ENCODE assay signal across 11 cellular contexts in the genomic region with DNA sequence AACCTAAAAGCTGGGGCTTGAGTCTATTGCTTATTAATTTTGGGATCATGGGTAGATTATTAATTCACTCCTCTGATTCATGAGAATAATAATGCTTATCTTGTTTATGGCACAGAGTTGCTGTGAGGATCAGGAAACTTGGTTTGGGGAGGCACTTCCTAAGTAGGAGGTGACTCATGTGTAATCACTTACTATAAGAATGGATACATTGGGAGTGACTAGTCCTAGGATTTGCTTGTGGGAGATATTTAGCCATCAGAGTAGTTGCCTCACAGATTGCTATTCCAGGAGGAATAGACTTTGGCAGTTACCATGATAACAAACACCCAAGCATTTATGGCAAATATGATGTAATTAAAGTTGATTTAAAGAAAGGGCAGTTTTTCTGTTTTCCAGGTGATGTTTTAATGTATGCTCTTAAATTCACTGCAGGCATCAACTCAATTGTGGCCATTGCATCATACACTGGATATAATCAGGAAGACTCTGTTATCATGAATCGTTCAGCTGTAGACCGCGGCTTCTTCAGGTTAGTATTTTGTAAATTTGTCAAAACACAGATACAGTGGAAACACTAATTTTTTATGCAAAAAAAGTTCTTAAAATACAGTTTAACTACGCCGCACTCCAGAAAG. TPM values are rescaled to one million over a fixed set of nuclear protein-coding genes. Genes with fewer than 3 reads are reported as not detected.
A peak's percentile ranks its signal among the peaks of the same experiment; 100 is the strongest.
DNase-seq lines count a peak whose midpoint lies in the region; ATAC-seq, FAIRE-seq and TF ChIP-seq lines count a peak whose summit lies in the region.
"Had no signal": no experiment of that assay in that cellular context is flagged by ENCODE, and none has a peak within 500 bp of the region (broad histone marks: within the 10 kb centered on the region; RNA-seq: fewer than 3 reads in every experiment).

No MANE protein-coding gene starts in this region.

- H3K36me3 ChIP-seq in HepG2 (replicated peaks in 1 of 2; ENCODE audit: control insufficient read depth in 1 of 2, insufficient read depth in 2 of 2, low read length in 2 of 2) = peaks cover 19 to 81% of the 10 kb centered on the region in 2 experiments

- intact Hi-C loops in HepG2 (cut with micrococcal nuclease; ENCODE audit: unreplicated experiment) = no loop called here

- CTCF ChIA-PET in AG04450 (lab: Charles Lee) = interaction anchor here (2.4 kb wide), 1 partner anchor 143 kb away, joined by 9 read pairs; no protein-coding TSS in a partner anchor
- CTCF ChIA-PET in HepG2 (lab: Yijun Ruan, JAX; ENCODE audit: low intra/inter-chr PET ratio, low total read pairs) = no interaction called here

- no peaks in the 10 kb centered on the region for H3K79me2 ChIP-seq in HepG2 (ENCODE audit: insufficient read depth, low read length)

- in situ Hi-C loops in HepG2 (cut with HindIII; ENCODE audit: extremely low pct_ligation_motif_present, low pct_unique_long_range_greater_than_20kb) (no loop called here), G401 (cut with HindIII; ENCODE audit: low sequenced_read_pairs) (no loop called here)

- no peaks in the 10 kb centered on the region for H3K4me1 ChIP-seq in HepG2 (ENCODE audit: insufficient read depth, low read length)

- TF ChIP-seq POLR2A in HepG2 (IDR thresholded peaks at IDR 0.05; ENCODE audit: insufficient read depth in 1 of 2, low read depth in 2 of 2, low read length in 2 of 2) = no peak

- ATAC-seq in HepG2 (no peak), GM21737 (IDR thresholded peaks at IDR 0.05; ENCODE audit: unreplicated experiment) (no peak), HG02885 (IDR thresholded peaks at IDR 0.05; ENCODE audit: poor library complexity, unreplicated experiment) (no peak)
- ATAC-seq: effector memory CD8-positive, alpha-beta T cell had no signal

- H4K20me1 ChIP-seq in HepG2 (ENCODE audit: insufficient read depth, low read length) = no peaks in the 10 kb centered on the region

- BruUV-seq in HepG2 (replicated peaks; lab: Mats Ljungman, UMichigan) = no TSS peak

- H3K27ac ChIP-seq in AG04450 (ENCODE audit: low read depth, low read length) (no peak overlapping the region), HepG2 (ENCODE audit: extremely low read length, insufficient read depth, low read length) (no peak overlapping the region)

- no peak overlapping the region for H2AFZ ChIP-seq in HepG2 (ENCODE audit: low read length)

- 98% methylated on average over 5 of the region's 5 CpGs for WGBS in HepG2 (ENCODE audit: low lambda C conversion rate)

- FAIRE-seq in HepG2 (lab: Jason Lieb, UNC) = no peak

- no peak overlapping the region for H3K9ac ChIP-seq in HepG2 (ENCODE audit: insufficient read depth, low read depth, low read length)

- H3K4me3 ChIP-seq in AG04450 (ENCODE audit: low read depth, low read length) = no peak overlapping the region
- no peak overlapping the region for H3K4me3 ChIP-seq in choroid plexus epithelial cell (ENCODE audit: low read depth, low read length)
- no peak overlapping the region for H3K4me3 ChIP-seq in HepG2 (replicated peaks in 1 of 3; ENCODE audit: insufficient read depth in 1 of 3, low read depth in 2 of 3, low read length in 3 of 3)

- H3K27me3 ChIP-seq in AG04450 (ENCODE audit: control insufficient read depth, insufficient read depth, low read length) (no peaks in the 10 kb centered on the region), HepG2 (ENCODE audit: control insufficient read depth in 1 of 2, insufficient read depth in 2 of 2, low read length in 2 of 2) (no peaks in the 10 kb centered on the region)

- H3K4me2 ChIP-seq in HepG2 (ENCODE audit: low read depth, low read length) = no peak overlapping the region

- no peaks in the 10 kb centered on the region for H3K9me3 ChIP-seq in AG04450 (ENCODE audit: control insufficient read depth, insufficient read depth, low read length)
- H3K9me3 ChIP-seq in HepG2 (ENCODE audit: low read length) = no peaks in the 10 kb centered on the region

- DNase-seq in AG04450 (ENCODE audit: low read depth, low spot score) (peak; percentile 49), HS-5 (ENCODE audit: low read depth) (peak; percentile 72), choroid plexus epithelial cell (ENCODE audit: low read depth) (peak; percentile 78), HepG2 (ENCODE audit: low spot score) (no peak), G401 (ENCODE audit: low spot score) (no peak), NOMO-1 treated with DMSO at 0.1 percent for 48 hours (lab: John Stamatoyannopoulos, UW; ENCODE audit: unreplicated experiment) (no peak)
- DNase-seq: effector memory CD8-positive, alpha-beta T cell; NCI-H1092; retina had no signal

- no peak for TF ChIP-seq RAD21 in HepG2 (CRISPR knock-in tag; IDR thresholded peaks at IDR 0.05)

- TF ChIP-seq CTCF in AG04450 (IDR thresholded peaks at IDR 0.05; ENCODE audit: low read depth, low read length) (no peak), choroid plexus epithelial cell (conservative IDR thresholded peaks at IDR 0.05; ENCODE audit: low read depth, low read length) (no peak), HepG2 (CRISPR knock-in tag; IDR thresholded peaks at IDR 0.05) (no peak)

- POLR2A ChIA-PET in AG04450 (lab: Yijun Ruan, JAX) = no interaction called here
- POLR2A ChIA-PET in HepG2 (lab: Yijun Ruan, JAX) = no interaction called here

- no peak for TF ChIP-seq EP300 in HepG2 (IDR thresholded peaks at IDR 0.05; ENCODE audit: low read depth in 2 of 2, low read length in 2 of 2)
- no peak for TF ChIP-seq EP300 in HepG2 (CRISPR knock-in tag; IDR thresholded peaks at IDR 0.05; ENCODE audit: borderline replicate concordance)

TF ChIP-seq in HepG2, 621 proteins besides CTCF, POLR2A, EP300 and RAD21:
- TF ChIP-seq ZNF367 (CRISPR knock-in tag; IDR thresholded peaks at IDR 0.05; ENCODE audit: borderline replicate concordance) (no peak), CEBPB (IDR thresholded peaks at IDR 0.05; ENCODE audit: borderline replicate concordance, low read depth, low read length) (peak; percentile 34; the same call in 1 of the 2 replicates)

RNA-seq across cellular contexts. Expression of gene POLR2B, which starts 41.9 kb away (rescaled TPM):
- polyA plus RNA-seq in AG04450 (2011; rRNA removed) (116 and 163 TPM in 2 replicates), HepG2 (2011; rRNA removed) (58.8 and 70.6 TPM in 2 replicates)
- 64.5 and 107 TPM in 2 replicates for polyA minus RNA-seq in AG04450 (2011; rRNA and poly(A)+ RNA removed)
- 116 and 173 TPM in 2 replicates for total RNA-seq in HepG2 (2016; rRNA removed; fragmentation: Illumina TruSeq; extraction: Trizol)
- total RNA-seq in HepG2 (2016; cell fraction: cytosol; rRNA removed; fragmentation: Illumina TruSeq; extraction: Trizol; ENCODE audit: low read depth) = 5.7 and 7.8 TPM in 2 replicates
- total RNA-seq in HepG2 (2016; cell fraction: insoluble cytoplasmic fraction; rRNA removed; fragmentation: Illumina TruSeq; extraction: Trizol) = 121 and 171 TPM in 2 replicates
- total RNA-seq in HepG2 (2016; cell fraction: membrane; rRNA removed; fragmentation: Illumina TruSeq; extraction: Trizol) = 17.6 and 18.4 TPM in 2 replicates
- 86.8 and 93.4 TPM in 2 replicates for total RNA-seq in HepG2 (2016; cell fraction: nucleus; rRNA removed; fragmentation: Illumina TruSeq; extraction: Trizol)
- 25.1 and 35.1 TPM in 2 replicates for polyA plus RNA-seq in HepG2 (2011; cell fraction: cytosol; rRNA removed)
- polyA plus RNA-seq in HepG2 (2011; cell fraction: nucleus; rRNA removed) = 72.0 and 99.9 TPM in 2 replicates
- 51.0 and 61.5 TPM in 2 replicates for polyA plus RNA-seq in HepG2 (2012)
- 1.6 and 1.7 TPM in 2 replicates for polyA plus RNA-seq in HepG2 (2016; cell fraction: cytosol; fragmentation: Illumina TruSeq; extraction: Trizol; ENCODE audit: low read depth)
- 102 and 112 TPM in 2 replicates for polyA plus RNA-seq in HepG2 (2016; cell fraction: insoluble cytoplasmic fraction; fragmentation: Illumina TruSeq; extraction: Trizol; ENCODE audit: low read depth)
- 4.2 and 5.0 TPM in 2 replicates for polyA plus RNA-seq in HepG2 (2016; cell fraction: membrane; fragmentation: Illumina TruSeq; extraction: Trizol; ENCODE audit: low read depth)
- 114 and 116 TPM in 2 replicates for polyA plus RNA-seq in HepG2 (2016; cell fraction: nucleus; fragmentation: Illumina TruSeq; extraction: Trizol; ENCODE audit: insufficient read depth, low read depth)
- 35.9 and 41.1 TPM in 2 replicates for polyA minus RNA-seq in HepG2 (2011; rRNA and poly(A)+ RNA removed; ENCODE audit: low replicate concordance)
- polyA minus RNA-seq in HepG2 (2011; cell fraction: cytosol; rRNA and poly(A)+ RNA removed) = 34.6 and 36.8 TPM in 2 replicates
- polyA minus RNA-seq in HepG2 (2011; cell fraction: nucleus; rRNA and poly(A)+ RNA removed) = 84.8 and 90.8 TPM in 2 replicates
- 164 and 230 TPM in 2 replicates for total RNA-seq in G401 (2014; rRNA removed; shearing (Covaris generic))

RNA-seq across cellular contexts. Expression of gene NOA1, which starts 43.2 kb away (rescaled TPM):
- polyA plus RNA-seq in AG04450 (2011; rRNA removed) (17.1 and 17.8 TPM in 2 replicates), HepG2 (2011; rRNA removed) (16.8 and 19.0 TPM in 2 replicates)
- polyA minus RNA-seq in AG04450 (2011; rRNA and poly(A)+ RNA removed) = 8.3 and 9.2 TPM in 2 replicates
- total RNA-seq in HepG2 (2016; rRNA removed; fragmentation: Illumina TruSeq; extraction: Trizol) = 17.3 and 17.9 TPM in 2 replicates
- total RNA-seq in HepG2 (2016; cell fraction: cytosol; rRNA removed; fragmentation: Illumina TruSeq; extraction: Trizol; ENCODE audit: low read depth) = 6.2 and 6.5 TPM in 2 replicates
- total RNA-seq in HepG2 (2016; cell fraction: insoluble cytoplasmic fraction; rRNA removed; fragmentation: Illumina TruSeq; extraction: Trizol) = 16.6 and 19.0 TPM in 2 replicates
- total RNA-seq in HepG2 (2016; cell fraction: membrane; rRNA removed; fragmentation: Illumina TruSeq; extraction: Trizol) = 15.0 and 16.7 TPM in 2 replicates
- 10.8 and 13.0 TPM in 2 replicates for total RNA-seq in HepG2 (2016; cell fraction: nucleus; rRNA removed; fragmentation: Illumina TruSeq; extraction: Trizol)
- polyA plus RNA-seq in HepG2 (2011; cell fraction: cytosol; rRNA removed) = 15.0 and 18.8 TPM in 2 replicates
- 10.9 and 13.5 TPM in 2 replicates for polyA plus RNA-seq in HepG2 (2011; cell fraction: nucleus; rRNA removed)
- polyA plus RNA-seq in HepG2 (2012) = 17.0 and 17.3 TPM in 2 replicates
- polyA plus RNA-seq in HepG2 (2016; cell fraction: cytosol; fragmentation: Illumina TruSeq; extraction: Trizol; ENCODE audit: low read depth) = 5.1 and 5.7 TPM in 2 replicates
- 16.4 and 16.8 TPM in 2 replicates for polyA plus RNA-seq in HepG2 (2016; cell fraction: insoluble cytoplasmic fraction; fragmentation: Illumina TruSeq; extraction: Trizol; ENCODE audit: low read depth)
- 10.3 and 12.9 TPM in 2 replicates for polyA plus RNA-seq in HepG2 (2016; cell fraction: membrane; fragmentation: Illumina TruSeq; extraction: Trizol; ENCODE audit: low read depth)
- polyA plus RNA-seq in HepG2 (2016; cell fraction: nucleus; fragmentation: Illumina TruSeq; extraction: Trizol; ENCODE audit: insufficient read depth, low read depth) = 12.3 and 12.6 TPM in 2 replicates
- polyA minus RNA-seq in HepG2 (2011; rRNA and poly(A)+ RNA removed; ENCODE audit: low replicate concordance) = 10.2 and 23.1 TPM in 2 replicates
- 13.4 and 16.5 TPM in 2 replicates for polyA minus RNA-seq in HepG2 (2011; cell fraction: cytosol; rRNA and poly(A)+ RNA removed)
- polyA minus RNA-seq in HepG2 (2011; cell fraction: nucleus; rRNA and poly(A)+ RNA removed) = 8.9 and 10.9 TPM in 2 replicates
- 21.0 and 23.7 TPM in 2 replicates for total RNA-seq in G401 (2014; rRNA removed; shearing (Covaris generic))

Comparison
In these comparisons a context has a peak if more than half of its experiments do, and no peak if none do; other contexts are left out.
1. DNase-seq: peak in AG04450 (single experiment), HS-5 (single experiment) and choroid plexus epithelial cell (single experiment); none in HepG2 (single experiment), G401 (single experiment) and NOMO-1 treated with DMSO at 0.1 percent for 48 hours (single experiment).